In the genomic region with DNA sequence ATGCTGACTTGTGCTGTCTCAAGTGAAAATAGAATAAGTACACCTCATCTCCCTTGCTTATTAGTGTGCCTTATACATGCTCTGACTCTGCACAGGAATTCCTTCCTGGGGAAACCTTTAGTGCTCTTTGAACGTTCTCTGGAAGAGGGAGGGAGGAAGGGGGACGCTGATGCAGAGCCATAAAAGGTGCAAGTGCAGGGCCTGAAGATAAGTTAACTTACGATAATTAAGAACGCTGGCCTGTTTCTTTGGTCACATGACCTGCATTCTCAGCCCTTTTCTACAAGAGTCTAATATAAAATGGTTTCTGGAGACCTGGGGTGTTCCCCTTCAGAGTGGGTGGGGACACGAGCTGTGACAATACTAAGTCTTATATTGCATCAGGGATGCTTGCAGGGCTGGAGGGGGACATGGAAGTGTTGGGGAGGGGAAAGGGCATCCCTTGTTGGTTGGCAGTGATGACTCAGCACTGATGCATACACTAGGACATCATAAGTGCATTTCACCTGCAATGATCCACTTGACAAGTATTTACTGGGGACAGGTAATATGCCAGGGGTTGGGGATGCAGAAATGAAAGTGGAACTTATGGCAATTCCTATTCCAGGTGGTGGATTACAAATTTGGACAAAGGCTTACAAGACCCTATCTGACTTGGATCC, we compare ENCODE assay signal across 20 cellular contexts. TPM values are rescaled to one million over a fixed set of nuclear protein-coding genes. Genes with fewer than 3 reads are reported as not detected.
A peak's percentile ranks its signal among the peaks of the same experiment; 100 is the strongest.
DNase-seq lines count a peak whose midpoint lies in the region; ATAC-seq and TF ChIP-seq lines count a peak whose summit lies in the region.
"Had no signal": no experiment of that assay in that cellular context is flagged by ENCODE, and none has a peak within 500 bp of the region (broad histone marks: within the 10 kb centered on the region; RNA-seq: fewer than 3 reads in every experiment).

No MANE protein-coding gene starts in this region.

- H3K4me1 Mint-ChIP-seq in MCF 10A (ENCODE audit: insufficient read depth, unreplicated experiment) = peaks cover 27% of the 10 kb centered on the region
- H3K4me1 Mint-ChIP-seq in activated T-helper 2 cell treated with anti-CD3 and anti-CD28 coated beads, Interferon-gamma antibody, Interleukin-2, Interleukin-4, amounts not matched to agents 10 μg/mL and 5 μg/mL and 100 μg/mL, durations not matched to agents 14 hours and 24 hours and 36 hours (ENCODE audit: low read depth) = peaks cover 18% of the 10 kb centered on the region
- peaks cover 10% of the 10 kb centered on the region for H3K4me1 Mint-ChIP-seq in stimulated activated effector memory CD8-positive, alpha-beta T cell treated with anti-CD3 and anti-CD28 coated beads, Interleukin-12 subunit alpha, Interleukin-12 subunit beta, amount 100 ng/mL, for 72 hours
- H3K4me1 Mint-ChIP-seq: neural crest cell had no signal

- H3K9me3 ChIP-seq in mammary epithelial cell (replicated peaks; ENCODE audit: insufficient read depth, low read length) (no peaks in the 10 kb centered on the region), OCI-LY3 (ENCODE audit: insufficient read depth, low read length) (no peaks in the 10 kb centered on the region), upper lobe of left lung (no peaks in the 10 kb centered on the region)
- H3K9me3 ChIP-seq: prostate gland, tibial artery had no signal

- DNase-seq in mammary epithelial cell = peak; percentile 64
- no peak for DNase-seq in MCF 10A (ENCODE audit: unreplicated experiment)
- no peak for DNase-seq in epithelial cell of prostate (ENCODE audit: low read depth, low spot score)
- DNase-seq in upper lobe of left lung = no peak
- DNase-seq in activated T-helper 2 cell treated with anti-CD3 and anti-CD28 coated beads, Interferon-gamma antibody, Interleukin-2, Interleukin-4, amounts not matched to agents 10 μg/mL and 5 μg/mL and 100 μg/mL, durations not matched to agents 14 hours and 24 hours and 36 hours (ENCODE audit: low spot score) = no peak
- DNase-seq in stimulated activated effector memory CD8-positive, alpha-beta T cell treated with anti-CD3 and anti-CD28 coated beads, Interleukin-12 subunit alpha, Interleukin-12 subunit beta, amount 100 ng/mL, for 72 hours (ENCODE audit: low spot score in 2 of 2) = no peak
- DNase-seq: activated CD4-positive, alpha-beta memory T cell treated with anti-CD3 and anti-CD28 coated beads, Interleukin-2, amount 10 ng/mL, durations not matched to agents 7 days and 5 days; H7; left cardiac atrium; midbrain; NCI-H1105; NCI-H774; stimulated activated CD4-positive, alpha-beta T cell treated with anti-CD3 and anti-CD28 coated beads, Interleukin-12 subunit alpha, Interleukin-12 subunit beta, amount 100 ng/mL, for 4 hours; tibial artery had no signal

- H3K79me2 ChIP-seq in mammary epithelial cell (ENCODE audit: insufficient read depth, low read length) (no peaks in the 10 kb centered on the region), OCI-LY3 (ENCODE audit: low read length) (no peaks in the 10 kb centered on the region)

- H4K20me1 ChIP-seq in mammary epithelial cell (ENCODE audit: insufficient read depth, low read length) = no peaks in the 10 kb centered on the region
- no peaks in the 10 kb centered on the region for H4K20me1 ChIP-seq in OCI-LY3 (ENCODE audit: insufficient read depth, low read length)

- no peak overlapping the region for H3K4me3 Mint-ChIP-seq in MCF 10A (ENCODE audit: unreplicated experiment)
- no peak overlapping the region for H3K4me3 Mint-ChIP-seq in activated T-helper 2 cell treated with anti-CD3 and anti-CD28 coated beads, Interferon-gamma antibody, Interleukin-2, Interleukin-4, amounts not matched to agents 10 μg/mL and 5 μg/mL and 100 μg/mL, durations not matched to agents 14 hours and 24 hours and 36 hours (ENCODE audit: low read depth)
- no peak overlapping the region for H3K4me3 Mint-ChIP-seq in stimulated activated effector memory CD8-positive, alpha-beta T cell treated with anti-CD3 and anti-CD28 coated beads, Interleukin-12 subunit alpha, Interleukin-12 subunit beta, amount 100 ng/mL, for 72 hours
- H3K4me3 Mint-ChIP-seq: activated CD4-positive, alpha-beta memory T cell treated with anti-CD3 and anti-CD28 coated beads, Interleukin-2, amount 10 ng/mL, durations not matched to agents 7 days and 5 days; activated naive CD8-positive, alpha-beta T cell; neural crest cell had no signal

- BruUV-seq in mammary epithelial cell (replicated peaks; lab: Mats Ljungman, UMichigan) (no TSS peak), MCF 10A (replicated peaks; lab: Mats Ljungman, UMichigan) (no TSS peak)

- intact Hi-C loops in mammary epithelial cell (cut with micrococcal nuclease) (no loop called here), MCF 10A (cut with micrococcal nuclease) (no loop called here)
- intact Hi-C loops in activated T-helper 2 cell treated with anti-CD3 and anti-CD28 coated beads, Interferon-gamma antibody, Interleukin-2, Interleukin-4, amounts not matched to agents 10 μg/mL and 5 μg/mL and 100 μg/mL, durations not matched to agents 14 hours and 24 hours and 36 hours (cut with micrococcal nuclease) = no loop called here

- H3K4me3 ChIP-seq in mammary epithelial cell (replicated peaks in 1 of 3; ENCODE audit: insufficient read depth in 1 of 3, low read depth in 2 of 3, low read length in 3 of 3) (no peak overlapping the region), OCI-LY3 (ENCODE audit: low read length) (no peak overlapping the region), upper lobe of left lung (no peak overlapping the region)
- H3K4me3 ChIP-seq: prostate gland, tibial artery had no signal

- no peak for TF ChIP-seq EP300 in upper lobe of left lung (IDR thresholded peaks at IDR 0.05)

- no peaks in the 10 kb centered on the region for H3K27me3 Mint-ChIP-seq in MCF 10A (ENCODE audit: insufficient read depth, unreplicated experiment)
- H3K27me3 Mint-ChIP-seq in activated T-helper 2 cell treated with anti-CD3 and anti-CD28 coated beads, Interferon-gamma antibody, Interleukin-2, Interleukin-4, amounts not matched to agents 10 μg/mL and 5 μg/mL and 100 μg/mL, durations not matched to agents 14 hours and 24 hours and 36 hours (ENCODE audit: low read depth) = no peaks in the 10 kb centered on the region
- H3K27me3 Mint-ChIP-seq: activated CD4-positive, alpha-beta memory T cell treated with anti-CD3 and anti-CD28 coated beads, Interleukin-2, amount 10 ng/mL, durations not matched to agents 7 days and 5 days; activated naive CD8-positive, alpha-beta T cell had no signal

- WGBS in mammary epithelial cell (ENCODE audit: low coverage, missing lambda C conversion rate) = 60% methylated on average over 5 of the region's 5 CpGs
- 70 to 73% methylated on average over 5 of the region's 5 CpGs for WGBS in upper lobe of left lung, 2 donors

- H3K36me3 ChIP-seq in mammary epithelial cell (ENCODE audit: insufficient read depth, low read length) (no peaks in the 10 kb centered on the region), OCI-LY3 (replicated peaks; ENCODE audit: low read depth, low read length) (no peaks in the 10 kb centered on the region), upper lobe of left lung (no peaks in the 10 kb centered on the region)
- H3K36me3 ChIP-seq: prostate gland, tibial artery had no signal

- H3K4me2 ChIP-seq in mammary epithelial cell (ENCODE audit: insufficient read depth, low read depth, low read length) (peak overlapping the region; percentile 3), OCI-LY3 (ENCODE audit: low read length) (0 out of 2 replicates have a peak overlapping the region, but pooled peaks have one; percentile 35)
- H3K4me2 ChIP-seq: KMS-11 had no signal

- H3K27me3 ChIP-seq in mammary epithelial cell (ENCODE audit: insufficient read depth, low read length) (no peaks in the 10 kb centered on the region), OCI-LY3 (ENCODE audit: low read depth, low read length) (no peaks in the 10 kb centered on the region), upper lobe of left lung (no peaks in the 10 kb centered on the region)
- H3K27me3 ChIP-seq: tibial artery had no signal

- TF ChIP-seq CTCF in mammary epithelial cell (conservative IDR thresholded peaks at IDR 0.05 in 1 of 2, IDR thresholded peaks at IDR 0.05 in 1 of 2; ENCODE audit: extremely low read depth in 1 of 2, insufficient read depth in 1 of 2, low read depth in 1 of 2, low read length in 2 of 2) = no peak
- no peak for TF ChIP-seq CTCF in MCF 10A (IDR thresholded peaks at IDR 0.05; ENCODE audit: unreplicated experiment)
- TF ChIP-seq CTCF in OCI-LY3 (IDR thresholded peaks at IDR 0.05; ENCODE audit: low read depth, low read length) = no peak
- no peak for TF ChIP-seq CTCF in upper lobe of left lung (IDR thresholded peaks at IDR 0.05)

- CTCF ChIA-PET in mammary epithelial cell (lab: Charles Lee; ENCODE audit: low non-redundant PET) (no interaction called here), MCF 10A (lab: Yijun Ruan, JAX) (interaction anchor here (0.5 to 10.6 kb wide), 9 partner anchors 8 to 612 kb away, joined by 3 to 306 read pairs (median 4); no protein-coding TSS in a partner anchor)

- dilution Hi-C loops in mammary epithelial cell (cut with HindIII; ENCODE audit: low sequenced_read_pairs) = no loop called here

- in situ Hi-C loops in mammary epithelial cell (cut with MboI; ENCODE audit: low sequenced_read_pairs in 2 of 2) = no loop called here

- TF ChIP-seq POLR2A in upper lobe of left lung (IDR thresholded peaks at IDR 0.05) = no peak

- POLR2A ChIA-PET in MCF 10A (lab: Yijun Ruan, JAX) = no interaction called here

- peaks cover 7% of the 10 kb centered on the region for H3K9me3 Mint-ChIP-seq in MCF 10A (ENCODE audit: unreplicated experiment)
- H3K9me3 Mint-ChIP-seq in activated T-helper 2 cell treated with anti-CD3 and anti-CD28 coated beads, Interferon-gamma antibody, Interleukin-2, Interleukin-4, amounts not matched to agents 10 μg/mL and 5 μg/mL and 100 μg/mL, durations not matched to agents 14 hours and 24 hours and 36 hours = peaks cover 6% of the 10 kb centered on the region
- H3K9me3 Mint-ChIP-seq in stimulated activated effector memory CD8-positive, alpha-beta T cell treated with anti-CD3 and anti-CD28 coated beads, Interleukin-12 subunit alpha, Interleukin-12 subunit beta, amount 100 ng/mL, for 72 hours = no peaks in the 10 kb centered on the region
- H3K9me3 Mint-ChIP-seq: activated CD4-positive, alpha-beta memory T cell treated with anti-CD3 and anti-CD28 coated beads, Interleukin-2, amount 10 ng/mL, durations not matched to agents 7 days and 5 days had no signal

- H3K36me3 Mint-ChIP-seq in MCF 10A (ENCODE audit: insufficient read depth, unreplicated experiment) = no peaks in the 10 kb centered on the region
- peaks cover 3% of the 10 kb centered on the region for H3K36me3 Mint-ChIP-seq in activated T-helper 2 cell treated with anti-CD3 and anti-CD28 coated beads, Interferon-gamma antibody, Interleukin-2, Interleukin-4, amounts not matched to agents 10 μg/mL and 5 μg/mL and 100 μg/mL, durations not matched to agents 14 hours and 24 hours and 36 hours (ENCODE audit: low read depth)
- H3K36me3 Mint-ChIP-seq in stimulated activated effector memory CD8-positive, alpha-beta T cell treated with anti-CD3 and anti-CD28 coated beads, Interleukin-12 subunit alpha, Interleukin-12 subunit beta, amount 100 ng/mL, for 72 hours = no peaks in the 10 kb centered on the region
- H3K36me3 Mint-ChIP-seq: activated naive CD8-positive, alpha-beta T cell had no signal

- H3K27ac Mint-ChIP-seq in MCF 10A (ENCODE audit: low read depth, unreplicated experiment) = no peak overlapping the region
- H3K27ac Mint-ChIP-seq in activated T-helper 2 cell treated with anti-CD3 and anti-CD28 coated beads, Interferon-gamma antibody, Interleukin-2, Interleukin-4, amounts not matched to agents 10 μg/mL and 5 μg/mL and 100 μg/mL, durations not matched to agents 14 hours and 24 hours and 36 hours = no peak overlapping the region
- no peak overlapping the region for H3K27ac Mint-ChIP-seq in stimulated activated effector memory CD8-positive, alpha-beta T cell treated with anti-CD3 and anti-CD28 coated beads, Interleukin-12 subunit alpha, Interleukin-12 subunit beta, amount 100 ng/mL, for 72 hours
- H3K27ac Mint-ChIP-seq: activated CD4-positive, alpha-beta memory T cell treated with anti-CD3 and anti-CD28 coated beads, Interleukin-2, amount 10 ng/mL, durations not matched to agents 7 days and 5 days; activated naive CD8-positive, alpha-beta T cell had no signal

- H2AFZ ChIP-seq in mammary epithelial cell (ENCODE audit: low read depth, low read length) = peak overlapping the region; percentile 4
- no peak overlapping the region for H2AFZ ChIP-seq in OCI-LY3 (ENCODE audit: low read depth, low read length)

- H3K9ac ChIP-seq in mammary epithelial cell (ENCODE audit: insufficient read depth, low read length) = no peak overlapping the region
- H3K9ac ChIP-seq in OCI-LY3 (ENCODE audit: low read length) = no peak overlapping the region
- H3K9ac ChIP-seq: KMS-11 had no signal

- H3K27ac ChIP-seq in mammary epithelial cell (ENCODE audit: insufficient read depth, low read depth, low read length) (no peak overlapping the region), OCI-LY3 (ENCODE audit: low read length) (no peak overlapping the region), epithelial cell of prostate (peak overlapping the region; percentile 40), upper lobe of left lung (peak overlapping the region in 3 of 4 donors; percentile 15 to 68 (median 24))
- H3K27ac ChIP-seq: KMS-11, prostate gland, tibial artery had no signal

- no peak for ATAC-seq in upper lobe of left lung (ENCODE audit: low FRiP score in 2 of 2)
- ATAC-seq in GM19455 (IDR thresholded peaks at IDR 0.05; ENCODE audit: unreplicated experiment) = no peak
- ATAC-seq in stimulated activated effector memory CD8-positive, alpha-beta T cell treated with anti-CD3 and anti-CD28 coated beads, Interleukin-12 subunit alpha, Interleukin-12 subunit beta, amount 100 ng/mL, for 72 hours = no peak

- H3K4me1 ChIP-seq in mammary epithelial cell (ENCODE audit: insufficient read depth, low read length) (peaks cover 46% of the 10 kb centered on the region), OCI-LY3 (ENCODE audit: low read length) (peaks cover 27% of the 10 kb centered on the region), upper lobe of left lung (peaks cover 24 to 29% (median 26%) of the 10 kb centered on the region in 4 donors)
- H3K4me1 ChIP-seq: prostate gland had no signal

RNA-seq across cellular contexts. Expression of a gene that starts 26.3 kb away (rescaled TPM):
- total RNA-seq in mammary epithelial cell (10 to 100 TPM; 34.3 to 75.0 TPM), MCF 10A (2022) (26.7 and 27.7 TPM in 2 replicates), upper lobe of left lung (10 to 100 TPM; 23.0 to 58.7 (median 36.1) TPM)
- polyA plus RNA-seq in mammary epithelial cell = 87.6 TPM
- polyA minus RNA-seq in mammary epithelial cell = 83.3 TPM
- 30.0 and 35.3 TPM in 2 replicates for total RNA-seq in activated T-helper 2 cell treated with anti-CD3 and anti-CD28 coated beads, Interferon-gamma antibody, Interleukin-2, Interleukin-4, amounts not matched to agents 10 μg/mL and 5 μg/mL and 100 μg/mL, durations not matched to agents 14 hours and 24 hours and 36 hours

Comparison
In these comparisons a context has a peak if more than half of its experiments do, and no peak if none do; other contexts are left out.
1. H3K27ac ChIP-seq: peak in epithelial cell of prostate (single experiment) and upper lobe of left lung (3 of 4); none in mammary epithelial cell (single experiment) and OCI-LY3 (single experiment).